Comparison of ENCODE assay signal across 8 cellular contexts in the genomic region with DNA sequence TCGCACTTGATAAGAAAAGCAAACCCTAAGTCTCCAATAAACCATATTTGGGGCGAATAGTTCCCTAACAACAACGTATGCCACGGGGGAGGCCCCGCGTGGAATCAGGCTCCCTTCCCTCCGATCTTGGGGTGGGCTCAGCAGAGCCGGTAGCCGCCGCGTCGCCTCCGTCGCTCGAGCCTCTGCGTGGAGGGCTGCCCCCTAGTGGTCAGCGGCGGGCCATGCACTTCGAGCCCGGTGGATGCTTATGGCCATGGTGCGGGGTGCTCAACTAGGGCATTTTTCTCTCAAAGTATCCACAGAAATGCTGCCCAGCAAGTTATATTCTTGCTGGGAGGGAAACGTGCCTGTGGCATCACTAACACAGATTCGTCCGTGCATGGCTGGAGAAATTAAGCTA.
DNase-seq lines count a peak whose midpoint lies in the region; ATAC-seq and TF ChIP-seq lines count a peak whose summit lies in the region.
"Not testable (repeated sequence)": the region's sequence is repeated elsewhere in the genome, so short reads cannot be mapped to it uniquely, and the experiment has no call there.

No MANE protein-coding gene starts in this region.

- H3K4me3 Mint-ChIP-seq in activated naive CD8-positive, alpha-beta T cell treated with anti-CD3 and anti-CD28 coated beads, Interleukin-2, amount 10 ng/mL, durations not matched to agents 7 days and 5 days; stimulated activated naive CD8-positive, alpha-beta T cell treated with anti-CD3 and anti-CD28 coated beads, Interleukin-15, amount 100 ng/mL, for 72 hours: not testable (repeated sequence)

- H3K27me3 Mint-ChIP-seq in activated naive CD8-positive, alpha-beta T cell treated with anti-CD3 and anti-CD28 coated beads, Interleukin-2, amount 10 ng/mL, durations not matched to agents 7 days and 5 days; stimulated activated naive CD8-positive, alpha-beta T cell treated with anti-CD3 and anti-CD28 coated beads, Interleukin-15, amount 100 ng/mL, for 72 hours: not testable (repeated sequence)

- H3K36me3 ChIP-seq in cardiac muscle cell = not testable (repeated sequence)

- POLR2A ChIA-PET in activated naive CD8-positive, alpha-beta T cell treated with anti-CD3 and anti-CD28 coated beads, Interleukin-2, amount 10 ng/mL, durations not matched to agents 7 days and 5 days (lab: Charles Lee) = not testable (repeated sequence)

- H3K9me3 Mint-ChIP-seq in activated naive CD8-positive, alpha-beta T cell treated with anti-CD3 and anti-CD28 coated beads, Interleukin-2, amount 10 ng/mL, durations not matched to agents 7 days and 5 days; stimulated activated naive CD8-positive, alpha-beta T cell treated with anti-CD3 and anti-CD28 coated beads, Interleukin-15, amount 100 ng/mL, for 72 hours: not testable (repeated sequence)

- peak; percentile 49 for ATAC-seq in GM21576 (IDR thresholded peaks at IDR 0.05; ENCODE audit: unreplicated experiment)
- ATAC-seq in HG03432 (IDR thresholded peaks at IDR 0.05; ENCODE audit: unreplicated experiment) = peak; percentile 70
- ATAC-seq in activated CD4-positive, CD25-positive, alpha-beta regulatory T cell treated with anti-CD3 and anti-CD28 coated beads, Interleukin-2, amount 50 U/mL, for 24 hours = peak; percentile 54 to 61
- peak; percentile 57 for ATAC-seq in activated naive CD8-positive, alpha-beta T cell treated with anti-CD3 and anti-CD28 coated beads, Interleukin-2, amount 10 ng/mL, durations not matched to agents 7 days and 5 days (ENCODE audit: low read depth)
- ATAC-seq in stimulated activated naive CD8-positive, alpha-beta T cell treated with anti-CD3 and anti-CD28 coated beads, Interleukin-15, amount 100 ng/mL, for 72 hours = peak; percentile 69

- not testable (repeated sequence) for H3K9me3 ChIP-seq in cardiac muscle cell (ENCODE audit: low read depth)

- H3K4me3 ChIP-seq in cardiac muscle cell = peak overlapping the region; percentile 26
- not testable (repeated sequence) for H3K4me3 ChIP-seq in retinal pigment epithelial cell (ENCODE audit: low read length)

- H3K4me1 ChIP-seq in cardiac muscle cell (ENCODE audit: low read depth) = not testable (repeated sequence)

- TF ChIP-seq CTCF in GM12874 (IDR thresholded peaks at IDR 0.05; ENCODE audit: insufficient read depth, low read depth, low read length) (peak; percentile 49), cardiac muscle cell (IDR thresholded peaks at IDR 0.05; ENCODE audit: low read depth, low read length) (peak; percentile 26), retinal pigment epithelial cell (conservative IDR thresholded peaks at IDR 0.05; ENCODE audit: low read depth, low read length) (peak; percentile 34)

- H3K27ac ChIP-seq in cardiac muscle cell = not testable (repeated sequence)

- H3K27me3 ChIP-seq in cardiac muscle cell = not testable (repeated sequence)

- not testable (repeated sequence) for H3K36me3 Mint-ChIP-seq in activated naive CD8-positive, alpha-beta T cell treated with anti-CD3 and anti-CD28 coated beads, Interleukin-2, amount 10 ng/mL, durations not matched to agents 7 days and 5 days

- H3K4me1 Mint-ChIP-seq in activated naive CD8-positive, alpha-beta T cell treated with anti-CD3 and anti-CD28 coated beads, Interleukin-2, amount 10 ng/mL, durations not matched to agents 7 days and 5 days; stimulated activated naive CD8-positive, alpha-beta T cell treated with anti-CD3 and anti-CD28 coated beads, Interleukin-15, amount 100 ng/mL, for 72 hours: not testable (repeated sequence)

- not testable (repeated sequence) for H3K27ac Mint-ChIP-seq in activated naive CD8-positive, alpha-beta T cell treated with anti-CD3 and anti-CD28 coated beads, Interleukin-2, amount 10 ng/mL, durations not matched to agents 7 days and 5 days; stimulated activated naive CD8-positive, alpha-beta T cell treated with anti-CD3 and anti-CD28 coated beads, Interleukin-15, amount 100 ng/mL, for 72 hours

- DNase-seq in activated naive CD8-positive, alpha-beta T cell treated with anti-CD3 and anti-CD28 coated beads, Interleukin-2, amount 10 ng/mL, durations not matched to agents 7 days and 5 days = peak; percentile 99
- not testable (repeated sequence) for DNase-seq in cardiac muscle cell (ENCODE audit: low read depth in 1 of 2, low spot score in 1 of 2); retinal pigment epithelial cell (ENCODE audit: low read depth)
- DNase-seq in stimulated activated naive CD8-positive, alpha-beta T cell treated with anti-CD3 and anti-CD28 coated beads, Interleukin-15, amount 100 ng/mL, for 72 hours = peak; percentile 92 to 94
